Comparison of ENCODE assay signal across 13 cellular contexts in the genomic region with DNA sequence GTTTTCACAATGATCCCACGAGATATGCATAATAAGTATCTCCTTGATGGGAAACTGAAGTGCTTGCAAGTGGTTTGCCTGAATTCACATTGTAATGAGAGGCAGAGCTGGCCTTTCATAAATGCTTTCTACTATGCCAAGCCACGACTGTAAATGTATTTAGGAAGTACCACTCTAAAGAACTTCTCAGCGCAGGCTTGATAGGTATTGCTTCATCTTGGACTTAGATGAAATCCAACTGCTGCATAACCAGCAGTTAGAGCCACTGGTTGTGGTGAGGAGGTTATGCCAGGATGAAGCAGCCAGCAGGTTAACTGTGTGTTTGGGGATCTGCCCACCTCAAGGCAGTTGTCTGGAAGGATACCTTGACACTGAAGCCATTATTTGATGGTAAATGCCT. TPM values are rescaled to one million over a fixed set of nuclear protein-coding genes. Genes with fewer than 3 reads are reported as not detected.
DNase-seq lines count a peak whose midpoint lies in the region; ATAC-seq and TF ChIP-seq lines count a peak whose summit lies in the region.
"Had no signal": no experiment of that assay in that cellular context is flagged by ENCODE, and none has a peak within 500 bp of the region (broad histone marks: within the 10 kb centered on the region; RNA-seq: fewer than 3 reads in every experiment).

No MANE protein-coding gene starts in this region.

- ATAC-seq in CD8-positive, alpha-beta T cell, result no peak
- ATAC-seq in GM18907 (IDR thresholded peaks at IDR 0.05; ENCODE audit: unreplicated experiment), result no peak

- H3K9me3 ChIP-seq in GM23248 (ENCODE audit: low read depth), result no peaks in the 10 kb centered on the region
- H3K9me3 ChIP-seq in mammary epithelial cell (replicated peaks; ENCODE audit: insufficient read depth, low read length), result no peaks in the 10 kb centered on the region
- no peaks in the 10 kb centered on the region for H3K9me3 ChIP-seq in neutrophil
- H3K9me3 ChIP-seq in CD8-positive, alpha-beta T cell (ENCODE audit: low read length), result no peaks in the 10 kb centered on the region
- H3K9me3 ChIP-seq: BE2C, prostate gland had no signal

- H4K20me1 ChIP-seq in GM23248 (ENCODE audit: insufficient read depth) (no peaks in the 10 kb centered on the region), mammary epithelial cell (ENCODE audit: insufficient read depth, low read length) (no peaks in the 10 kb centered on the region)

- H3K79me2 ChIP-seq in GM23248 (ENCODE audit: insufficient read depth), result no peaks in the 10 kb centered on the region
- no peaks in the 10 kb centered on the region for H3K79me2 ChIP-seq in mammary epithelial cell (ENCODE audit: insufficient read depth, low read length)

- H2AFZ ChIP-seq in GM23248, result peak overlapping the region; percentile 1; the same call in 1 of the 2 replicates
- H2AFZ ChIP-seq in mammary epithelial cell (ENCODE audit: low read depth, low read length), result peak overlapping the region; percentile 51

- no peaks in the 10 kb centered on the region for H3K9me2 ChIP-seq in GM23248 (ENCODE audit: insufficient read depth)

- no peaks in the 10 kb centered on the region for H3K4me1 Mint-ChIP-seq in CD8-positive, alpha-beta T cell (ENCODE audit: low read depth)

- H3K36me3 Mint-ChIP-seq in CD8-positive, alpha-beta T cell, result no peaks in the 10 kb centered on the region

- H3K36me3 ChIP-seq in GM23248 (ENCODE audit: low read depth) (no peaks in the 10 kb centered on the region), mammary epithelial cell (ENCODE audit: insufficient read depth, low read length) (no peaks in the 10 kb centered on the region), neutrophil (no peaks in the 10 kb centered on the region)
- no peaks in the 10 kb centered on the region for H3K36me3 ChIP-seq in CD8-positive, alpha-beta T cell (ENCODE audit: insufficient read depth, low read length)
- H3K36me3 ChIP-seq: BE2C, prostate gland had no signal

- CTCF ChIA-PET in mammary epithelial cell (lab: Charles Lee; ENCODE audit: low non-redundant PET), result no interaction called here
- CTCF ChIA-PET in CD8-positive, alpha-beta T cell (lab: Charles Lee), result no interaction called here

- no peak for TF ChIP-seq CTCF in mammary epithelial cell (conservative IDR thresholded peaks at IDR 0.05 in 1 of 2, IDR thresholded peaks at IDR 0.05 in 1 of 2; ENCODE audit: extremely low read depth in 1 of 2, insufficient read depth in 1 of 2, low read depth in 1 of 2, low read length in 2 of 2)
- TF ChIP-seq CTCF in neutrophil (IDR thresholded peaks at IDR 0.05), result no peak
- no peak for TF ChIP-seq CTCF in CD8-positive, alpha-beta T cell (IDR thresholded peaks at IDR 0.05)

- dilution Hi-C loops in mammary epithelial cell (cut with HindIII; ENCODE audit: low sequenced_read_pairs), result no loop called here

- peaks cover 7% of the 10 kb centered on the region for H3K27me3 Mint-ChIP-seq in CD8-positive, alpha-beta T cell (ENCODE audit: low read depth)

- peak overlapping the region; percentile 39 for H3K4me2 ChIP-seq in GM23248 (ENCODE audit: unreplicated experiment)
- no peak overlapping the region for H3K4me2 ChIP-seq in mammary epithelial cell (ENCODE audit: insufficient read depth, low read depth, low read length)

- H3K4me3 ChIP-seq in GM23248, result no peak overlapping the region
- H3K4me3 ChIP-seq in mammary epithelial cell (replicated peaks in 1 of 3; ENCODE audit: insufficient read depth in 1 of 3, low read depth in 2 of 3, low read length in 3 of 3), result no peak overlapping the region
- no peak overlapping the region for H3K4me3 ChIP-seq in neutrophil (ENCODE audit: low read depth in 1 of 2, low read length in 1 of 2)
- H3K4me3 ChIP-seq in CD8-positive, alpha-beta T cell (ENCODE audit: low read depth, low read length), result no peak overlapping the region
- H3K4me3 ChIP-seq: prostate gland had no signal

- H3K27ac Mint-ChIP-seq in CD8-positive, alpha-beta T cell, result no peak overlapping the region

- peaks cover 38% of the 10 kb centered on the region for H3F3A ChIP-seq in GM23248 (ENCODE audit: insufficient read depth)

- in situ Hi-C loops in GM23248 (cut with MboI), result no loop called here
- in situ Hi-C loops in mammary epithelial cell (cut with MboI; ENCODE audit: low sequenced_read_pairs in 2 of 2), result no loop called here

- WGBS in GM23248 (ENCODE audit: low coverage in 1 of 2, low lambda C conversion rate in 2 of 2, missing lambda C conversion rate in 2 of 2), 2 experiments, result 83 to 86% methylated on average over 3 of the region's 3 CpGs
- WGBS in mammary epithelial cell (ENCODE audit: low coverage, missing lambda C conversion rate), result 76% methylated on average over 3 of the region's 3 CpGs

- POLR2A ChIA-PET in CD8-positive, alpha-beta T cell (lab: Charles Lee), result no interaction called here

- DNase-seq in GM23248 (peak; percentile 64), NCI-H2107 treated with DMSO at 0.1 percent for 48 hours (lab: John Stamatoyannopoulos, UW; ENCODE audit: unreplicated experiment) (peak; percentile 60), mammary epithelial cell (no peak), NCI-H128 (lab: John Stamatoyannopoulos, UW; ENCODE audit: unreplicated experiment) (no peak)
- no peak for DNase-seq in CD8-positive, alpha-beta T cell
- DNase-seq in stimulated activated naive CD4-positive, alpha-beta T cell treated with Interleukin-2 at 50 U/mL for 16 hours (lab: John Stamatoyannopoulos, UW), result no peak
- DNase-seq: activated CD8-positive, alpha-beta memory T cell treated with anti-CD3 and anti-CD28 coated beads, Interleukin-2, amount 50 U/mL, for 48 hours; BE2C; DND-41; NCI-H526 had no signal

- H3K9ac ChIP-seq in GM23248 (no peak overlapping the region), mammary epithelial cell (ENCODE audit: insufficient read depth, low read length) (no peak overlapping the region)

- intact Hi-C loops in mammary epithelial cell (cut with micrococcal nuclease), result no loop called here
- intact Hi-C loops in CD8-positive, alpha-beta T cell (cut with DNase I, micrococcal nuclease), result no loop called here

- H3K27me3 ChIP-seq in GM23248 (replicated peaks; ENCODE audit: insufficient read depth), result no peaks in the 10 kb centered on the region
- no peaks in the 10 kb centered on the region for H3K27me3 ChIP-seq in mammary epithelial cell (ENCODE audit: insufficient read depth, low read length)
- no peaks in the 10 kb centered on the region for H3K27me3 ChIP-seq in neutrophil
- peaks cover 4% of the 10 kb centered on the region for H3K27me3 ChIP-seq in CD8-positive, alpha-beta T cell (ENCODE audit: insufficient read depth, low read length)
- H3K27me3 ChIP-seq: BE2C had no signal

- BruUV-seq in mammary epithelial cell (replicated peaks; lab: Mats Ljungman, UMichigan), result no TSS peak

- no peak overlapping the region for H3K4me3 Mint-ChIP-seq in CD8-positive, alpha-beta T cell

- H3K4me1 ChIP-seq in GM23248 (ENCODE audit: insufficient read depth) (peaks cover 38% of the 10 kb centered on the region), mammary epithelial cell (ENCODE audit: insufficient read depth, low read length) (peaks cover 41% of the 10 kb centered on the region), neutrophil (ENCODE audit: control insufficient read depth in 1 of 2, insufficient read depth in 1 of 2, low read depth in 1 of 2, low read length in 1 of 2) (peaks cover 13 to 21% of the 10 kb centered on the region in 2 experiments)
- H3K4me1 ChIP-seq in CD8-positive, alpha-beta T cell (ENCODE audit: insufficient read depth, low read length), result no peaks in the 10 kb centered on the region
- H3K4me1 ChIP-seq: BE2C, prostate gland had no signal

- H3K27ac ChIP-seq in GM23248, result peak overlapping the region; percentile 49
- H3K27ac ChIP-seq in mammary epithelial cell (ENCODE audit: insufficient read depth, low read depth, low read length), result peak overlapping the region; percentile 36
- H3K27ac ChIP-seq in neutrophil, result peak overlapping the region; percentile 66
- H3K27ac ChIP-seq in CD8-positive, alpha-beta T cell (ENCODE audit: low read depth, low read length), result no peak overlapping the region
- H3K27ac ChIP-seq: prostate gland had no signal

- peaks cover 2% of the 10 kb centered on the region for H3K9me3 Mint-ChIP-seq in CD8-positive, alpha-beta T cell

RNA-seq across cellular contexts. Expression of gene MARCHF10, which starts 26.8 kb away (rescaled TPM):
- total RNA-seq in GM23248 (2014; rRNA removed; shearing (Covaris generic)), result 1.8 and 7.1 TPM in 2 replicates
- polyA plus RNA-seq in GM23248 (2016; fragmentation: Nextera tagmentation; extraction: Ambion mirVana) (1.3 and 2.1 TPM in 2 replicates), mammary epithelial cell (0.02 TPM)
- total RNA-seq in mammary epithelial cell, result under 1 TPM in 1 of 2 donors, not detected in 1; under 0.01 TPM
- not detected for polyA minus RNA-seq in mammary epithelial cell
- total RNA-seq in CD8-positive, alpha-beta T cell, result not detected

Comparison
In these comparisons a context has a peak if more than half of its experiments do, and no peak if none do; other contexts are left out.
1. DNase-seq: peak in GM23248 (single experiment) and NCI-H2107 treated with DMSO at 0.1 percent for 48 hours (single experiment); none in mammary epithelial cell (single experiment), NCI-H128 (single experiment), CD8-positive, alpha-beta T cell (0 of 7) and stimulated activated naive CD4-positive, alpha-beta T cell treated with Interleukin-2 at 50 U/mL for 16 hours (single experiment).